In genomic region chr12:18906354-18906753, GRCh38 we compare ENCODE assay signal across 17 cellular contexts.
DNase-seq lines count a peak whose midpoint lies in the region; ATAC-seq and TF ChIP-seq lines count a peak whose summit lies in the region.
"Had no signal": no experiment of that assay in that cellular context is flagged by ENCODE, and none has a peak within 500 bp of the region (broad histone marks: within the 10 kb centered on the region; RNA-seq: fewer than 3 reads in every experiment).

No MANE protein-coding gene starts in this region.

- peaks cover 5 to 38% (median 32%) of the 10 kb centered on the region in 4 donors for H3K4me1 ChIP-seq in esophagus muscularis mucosa
- H3K4me1 ChIP-seq in gastroesophageal sphincter, result peaks cover 9 to 44% (median 11%) of the 10 kb centered on the region in 3 donors

- no peak for TF ChIP-seq CTCF in esophagus muscularis mucosa (IDR thresholded peaks at IDR 0.05)
- no peak for TF ChIP-seq CTCF in gastroesophageal sphincter (IDR thresholded peaks at IDR 0.05)

- H3K36me3 Mint-ChIP-seq in stimulated activated effector memory CD8-positive, alpha-beta T cell treated with anti-CD3 and anti-CD28 coated beads, Interleukin-12 subunit alpha, Interleukin-12 subunit beta, amount 100 ng/mL, for 72 hours, result no peaks in the 10 kb centered on the region

- H3K4me3 ChIP-seq in esophagus muscularis mucosa (no peak overlapping the region), gastroesophageal sphincter (no peak overlapping the region)
- H3K4me3 ChIP-seq: GM12878 had no signal

- H3K36me3 ChIP-seq in esophagus muscularis mucosa (no peaks in the 10 kb centered on the region), gastroesophageal sphincter (no peaks in the 10 kb centered on the region)

- no peak overlapping the region for H3K4me3 Mint-ChIP-seq in stimulated activated effector memory CD8-positive, alpha-beta T cell treated with anti-CD3 and anti-CD28 coated beads, Interleukin-12 subunit alpha, Interleukin-12 subunit beta, amount 100 ng/mL, for 72 hours
- H3K4me3 Mint-ChIP-seq: B cell; CD4-positive, alpha-beta T cell; H9 had no signal

- H3K27ac Mint-ChIP-seq in stimulated activated effector memory CD8-positive, alpha-beta T cell treated with anti-CD3 and anti-CD28 coated beads, Interleukin-12 subunit alpha, Interleukin-12 subunit beta, amount 100 ng/mL, for 72 hours, result no peak overlapping the region
- H3K27ac Mint-ChIP-seq: B cell; CD4-positive, alpha-beta T cell; H9 had no signal

- H3K27ac ChIP-seq in esophagus muscularis mucosa (replicated peaks in 1 of 4) (peak overlapping the region; percentile 73 to 82 (median 79)), gastroesophageal sphincter (peak overlapping the region; percentile 81 to 84 (median 83))
- H3K27ac ChIP-seq: HL-60 had no signal

- TF ChIP-seq POLR2A in esophagus muscularis mucosa (IDR thresholded peaks at IDR 0.05; ENCODE audit: low read depth), result no peak
- TF ChIP-seq POLR2A in gastroesophageal sphincter (IDR thresholded peaks at IDR 0.05), result no peak

- no peak for DNase-seq in esophagus muscularis mucosa (ENCODE audit: extremely low spot score)
- DNase-seq in left ventricle myocardium superior, result no peak
- DNase-seq in stimulated activated effector memory CD8-positive, alpha-beta T cell treated with anti-CD3 and anti-CD28 coated beads, Interleukin-12 subunit alpha, Interleukin-12 subunit beta, amount 100 ng/mL, for 72 hours (ENCODE audit: low spot score in 2 of 2), result no peak
- DNase-seq in medulla oblongata (ENCODE audit: extremely low spot score), result no peak
- no peak for DNase-seq in NCI-H2081 treated with DMSO at 0.1 percent for 48 hours (lab: John Stamatoyannopoulos, UW)
- no peak for DNase-seq in DMS79 (lab: John Stamatoyannopoulos, UW)
- DNase-seq: C1 segment of cervical spinal cord; Calu3; CD4-positive, alpha-beta T cell; DMS 273 treated with DMSO at 0.1 percent for 48 hours; GOT3; H9 had no signal

- H3K27me3 ChIP-seq in esophagus muscularis mucosa (no peaks in the 10 kb centered on the region), gastroesophageal sphincter (no peaks in the 10 kb centered on the region)

- H3K9me3 ChIP-seq in esophagus muscularis mucosa (no peaks in the 10 kb centered on the region), gastroesophageal sphincter (no peaks in the 10 kb centered on the region)

- intact Hi-C loops in esophagus muscularis mucosa (cut with DNase I), result no loop called here
- intact Hi-C loops in left ventricle myocardium superior (cut with micrococcal nuclease), result no loop called here

- no peak for TF ChIP-seq EP300 in esophagus muscularis mucosa (IDR thresholded peaks at IDR 0.05)
- no peak for TF ChIP-seq EP300 in gastroesophageal sphincter (IDR thresholded peaks at IDR 0.05)

- no peaks in the 10 kb centered on the region for H3K4me1 Mint-ChIP-seq in stimulated activated effector memory CD8-positive, alpha-beta T cell treated with anti-CD3 and anti-CD28 coated beads, Interleukin-12 subunit alpha, Interleukin-12 subunit beta, amount 100 ng/mL, for 72 hours
- H3K4me1 Mint-ChIP-seq: B cell had no signal

- ATAC-seq in gastroesophageal sphincter, result no peak
- peak; percentile 57 for ATAC-seq in left ventricle myocardium superior
- peak; percentile 9 for ATAC-seq in stimulated activated effector memory CD8-positive, alpha-beta T cell treated with anti-CD3 and anti-CD28 coated beads, Interleukin-12 subunit alpha, Interleukin-12 subunit beta, amount 100 ng/mL, for 72 hours
- no peak for ATAC-seq in HG03565 (IDR thresholded peaks at IDR 0.05; ENCODE audit: unreplicated experiment)
- ATAC-seq: GM12878 had no signal

- H3K9me3 Mint-ChIP-seq in stimulated activated effector memory CD8-positive, alpha-beta T cell treated with anti-CD3 and anti-CD28 coated beads, Interleukin-12 subunit alpha, Interleukin-12 subunit beta, amount 100 ng/mL, for 72 hours, result peaks cover 3% of the 10 kb centered on the region
- H3K9me3 Mint-ChIP-seq: CD4-positive, alpha-beta T cell had no signal

Comparison
In these comparisons a context has a peak if more than half of its experiments do, and no peak if none do; other contexts are left out.
1. ATAC-seq: peak in left ventricle myocardium superior (single experiment) and stimulated activated effector memory CD8-positive, alpha-beta T cell treated with anti-CD3 and anti-CD28 coated beads, Interleukin-12 subunit alpha, Interleukin-12 subunit beta, amount 100 ng/mL, for 72 hours (single experiment); none in gastroesophageal sphincter (single experiment) and HG03565 (single experiment).